In the genomic region with DNA sequence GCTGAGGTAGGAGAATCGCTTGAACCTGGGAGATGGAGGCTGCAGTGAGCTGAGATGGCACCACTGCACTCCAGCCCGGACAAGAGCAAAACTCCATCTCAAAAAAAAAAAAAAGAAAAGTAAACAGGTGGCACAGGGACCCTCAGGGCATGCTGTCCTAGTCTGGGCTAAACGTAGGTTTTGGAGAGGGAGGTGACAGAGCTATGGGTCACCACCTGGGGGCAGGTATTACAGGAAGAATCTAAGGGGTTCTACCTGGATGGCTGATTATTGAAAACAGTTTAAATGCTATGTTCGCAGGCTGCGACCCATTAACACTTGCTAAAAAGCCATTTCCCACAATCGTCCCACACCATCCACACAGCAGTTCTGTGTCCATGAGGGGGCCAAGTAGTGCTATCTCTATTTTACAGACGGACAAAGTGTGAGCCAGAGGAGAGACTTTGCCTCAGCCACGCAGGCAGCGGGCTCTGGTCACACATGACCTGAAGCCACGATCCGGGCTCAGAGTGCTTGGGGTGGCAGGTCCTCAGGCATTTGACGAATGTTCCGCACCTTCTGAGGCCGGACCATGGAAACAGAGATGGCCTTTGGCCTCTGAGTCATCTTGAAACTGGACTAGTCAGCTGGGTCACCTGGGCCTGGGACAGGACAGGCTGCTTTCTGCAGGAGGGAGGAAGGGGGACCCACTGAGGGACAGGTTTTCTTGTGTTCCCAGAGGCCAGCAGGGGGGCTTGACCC, we compare ENCODE assay signal across 17 cellular contexts. TPM values are rescaled to one million over a fixed set of nuclear protein-coding genes. Genes with fewer than 3 reads are reported as not detected.
DNase-seq lines count a peak whose midpoint lies in the region; ATAC-seq, FAIRE-seq and TF ChIP-seq lines count a peak whose summit lies in the region.
"Not testable (repeated sequence)": the region's sequence is repeated elsewhere in the genome, so short reads cannot be mapped to it uniquely, and the experiment has no call there.
"Had no signal": no experiment of that assay in that cellular context is flagged by ENCODE, and none has a peak within 500 bp of the region (broad histone marks: within the 10 kb centered on the region; RNA-seq: fewer than 3 reads in every experiment).

No MANE protein-coding gene starts in this region.

- not testable (repeated sequence) for H3K27me3 ChIP-seq in PC-9 (ENCODE audit: insufficient read depth, low read depth); HepG2 (ENCODE audit: control insufficient read depth in 1 of 2, insufficient read depth in 2 of 2, low read length in 2 of 2); neuron (ENCODE audit: insufficient read depth, low read length); smooth muscle cell (ENCODE audit: low read depth)

- DNase-seq in A549 (ENCODE audit: low read depth in 1 of 2, low spot score in 1 of 2) (peak in 1 of 2 experiments; percentile 71), HK-2 (ENCODE audit: unreplicated experiment) (peak; percentile 59), PC-9 (peak; percentile 90 to 93), HepG2 (ENCODE audit: low spot score) (peak; percentile 82)
- DNase-seq in astrocyte of the cerebellum (ENCODE audit: low read depth); fibroblast of the aortic adventitia (ENCODE audit: low read depth); smooth muscle cell (lab: John Stamatoyannopoulos, UW; ENCODE audit: unreplicated experiment): not testable (repeated sequence)

- H3F3A ChIP-seq in PC-9 (ENCODE audit: insufficient read depth, low read depth): peaks cover 31% of the 10 kb centered on the region
- not testable (repeated sequence) for H3F3A ChIP-seq in smooth muscle cell (ENCODE audit: low read depth)

- not testable (repeated sequence) for BruUV-seq in PC-9 (replicated peaks; lab: Mats Ljungman, UMichigan); HepG2 (replicated peaks; lab: Mats Ljungman, UMichigan)

- H3K27ac ChIP-seq in A549 (peak overlapping the region; percentile 87 to 91), PC-9 (peak overlapping the region; percentile 91), HepG2 (ENCODE audit: extremely low read length, insufficient read depth, low read length) (peak overlapping the region; percentile 88)
- H3K27ac ChIP-seq in smooth muscle cell (ENCODE audit: low read depth): not testable (repeated sequence)

- not testable (repeated sequence) for H4K20me1 ChIP-seq in PC-9 (ENCODE audit: insufficient read depth); HepG2 (ENCODE audit: insufficient read depth, low read length)
- H4K20me1 ChIP-seq in smooth muscle cell (ENCODE audit: low read depth): peaks cover 45% of the 10 kb centered on the region

- not testable (repeated sequence) for H3K36me3 ChIP-seq in PC-9 (ENCODE audit: low read depth); HepG2 (replicated peaks in 1 of 2; ENCODE audit: control insufficient read depth in 1 of 2, insufficient read depth in 2 of 2, low read length in 2 of 2); neuron (ENCODE audit: insufficient read depth, low read length); smooth muscle cell (ENCODE audit: low read depth)

- peaks cover 41% of the 10 kb centered on the region for H3K79me2 ChIP-seq in PC-9 (ENCODE audit: low read depth)
- H3K79me2 ChIP-seq in HepG2 (ENCODE audit: insufficient read depth, low read length): peaks cover 32% of the 10 kb centered on the region
- not testable (repeated sequence) for H3K79me2 ChIP-seq in smooth muscle cell (ENCODE audit: low read depth)

- not testable (repeated sequence) for TF ChIP-seq RAD21 in A549 (conservative IDR thresholded peaks at IDR 0.05 in 1 of 2, IDR thresholded peaks at IDR 0.05 in 1 of 2); HepG2 (CRISPR knock-in tag; IDR thresholded peaks at IDR 0.05)

- intact Hi-C loops in PC-9 (cut with micrococcal nuclease; ENCODE audit: unreplicated experiment) (loop anchor here (2.0 kb wide), 1 partner anchor 71 kb away; no protein-coding TSS in a partner anchor), HepG2 (cut with micrococcal nuclease; ENCODE audit: unreplicated experiment) (loop anchor here (2.0 kb wide), 1 partner anchor 23 kb away; no protein-coding TSS in a partner anchor)

- H3K4me2 ChIP-seq in A549 (peak overlapping the region; percentile 99), PC-9 (peak overlapping the region; percentile 98), HepG2 (ENCODE audit: low read depth, low read length) (peak overlapping the region; percentile 66), smooth muscle cell (peak overlapping the region; percentile 48)

- H3K4me1 ChIP-seq in A549: peaks cover 54% of the 10 kb centered on the region
- H3K4me1 ChIP-seq in PC-9 (replicated peaks; ENCODE audit: insufficient read depth): peaks cover 51% of the 10 kb centered on the region
- peaks cover 52% of the 10 kb centered on the region for H3K4me1 ChIP-seq in HepG2 (ENCODE audit: insufficient read depth, low read length)
- H3K4me1 ChIP-seq in neuron (ENCODE audit: insufficient read depth, low read length): peaks cover 16% of the 10 kb centered on the region
- not testable (repeated sequence) for H3K4me1 ChIP-seq in smooth muscle cell (ENCODE audit: low read depth)

- peak; percentile 44 to 53; a peak in 5 of 6 replicates for ATAC-seq in A549
- peak; percentile 68 for ATAC-seq in HepG2

- TF ChIP-seq CTCF in A549 (IDR thresholded peaks at IDR 0.05); PC-9 (conservative IDR thresholded peaks at IDR 0.05); astrocyte of the cerebellum (IDR thresholded peaks at IDR 0.05; ENCODE audit: low read depth, low read length, missing control alignments); fibroblast of the aortic adventitia (IDR thresholded peaks at IDR 0.05; ENCODE audit: insufficient read depth, low read length); HepG2 (CRISPR knock-in tag; IDR thresholded peaks at IDR 0.05); smooth muscle cell (IDR thresholded peaks at IDR 0.05; ENCODE audit: borderline replicate concordance, insufficient read depth, poor library complexity, severe bottlenecking): not testable (repeated sequence)

- TF ChIP-seq POLR2A in A549 (IDR thresholded peaks at IDR 0.05; ENCODE audit: low read length): not testable (repeated sequence)
- TF ChIP-seq POLR2A in HepG2 (IDR thresholded peaks at IDR 0.05; ENCODE audit: insufficient read depth in 1 of 2, low read depth in 2 of 2, low read length in 2 of 2): peak in 1 of 2 experiments; percentile 42; a peak in 1 of 4 replicates

- H3K9me3 ChIP-seq in A549; PC-9 (ENCODE audit: insufficient read depth, low read depth); HepG2 (ENCODE audit: low read length); neuron (ENCODE audit: low read length); smooth muscle cell (replicated peaks; ENCODE audit: low read depth): not testable (repeated sequence)

- POLR2A ChIA-PET in A549 (lab: Yijun Ruan, JAX); PC-9 (lab: Charles Lee; ENCODE audit: unreplicated experiment); HepG2 (lab: Yijun Ruan, JAX): not testable (repeated sequence)

- CTCF ChIA-PET in A549 (lab: Yijun Ruan, JAX); HepG2 (lab: Yijun Ruan, JAX; ENCODE audit: low intra/inter-chr PET ratio, low total read pairs): not testable (repeated sequence)
- CTCF ChIA-PET in PC-9 (lab: Charles Lee): interaction anchor here (0.6 to 0.7 kb wide), 3 partner anchors 17 to 1199 kb away, joined by 3 to 6 read pairs (median 4); no protein-coding TSS in a partner anchor

- WGBS in A549 (ENCODE audit: missing lambda C conversion rate): 24% methylated on average over 14 of the region's 14 CpGs
- whole genome bisulfite sequencing in HepG2 (ENCODE audit: low lambda C conversion rate): 37% methylated on average over 6 of the region's 14 CpGs
- 71% methylated on average over 13 of the region's 14 CpGs for WGBS in smooth muscle cell (ENCODE audit: low lambda C conversion rate)

- H3K9ac ChIP-seq in HepG2 (ENCODE audit: insufficient read depth, low read depth, low read length): peak overlapping the region; percentile 63
- not testable (repeated sequence) for H3K9ac ChIP-seq in smooth muscle cell (ENCODE audit: low read depth)

- not testable (repeated sequence) for TF ChIP-seq EP300 in A549 (IDR thresholded peaks at IDR 0.05); HepG2 (IDR thresholded peaks at IDR 0.05; ENCODE audit: low read depth in 2 of 2, low read length in 2 of 2)
- TF ChIP-seq EP300 in HepG2 (CRISPR knock-in tag; IDR thresholded peaks at IDR 0.05; ENCODE audit: borderline replicate concordance): 0 out of 2 replicates have a peak, but pooled peaks have one; percentile 18

- in situ Hi-C loops in astrocyte of the cerebellum (cut with HindIII; ENCODE audit: low sequenced_read_pairs); HepG2 (cut with HindIII; ENCODE audit: extremely low pct_ligation_motif_present, low pct_unique_long_range_greater_than_20kb): not testable (repeated sequence)

- H3K4me3 ChIP-seq in A549 (peak overlapping the region; percentile 90), PC-9 (peak overlapping the region; percentile 60; the same call in 1 of the 2 replicates), astrocyte of the cerebellum (ENCODE audit: low read depth, low read length) (peak overlapping the region; percentile 51), fibroblast of the aortic adventitia (ENCODE audit: low read depth, low read length) (peak overlapping the region; percentile 25), HepG2 (replicated peaks in 1 of 3; ENCODE audit: insufficient read depth in 1 of 3, low read depth in 2 of 3, low read length in 3 of 3) (peak overlapping the region; percentile 33 to 59 (median 48); a peak in 5 of 6 replicates), neuron (ENCODE audit: low read length) (peak overlapping the region; percentile 31)
- H3K4me3 ChIP-seq in smooth muscle cell: not testable (repeated sequence)

- not testable (repeated sequence) for H2AFZ ChIP-seq in PC-9; HepG2 (ENCODE audit: low read length); neuron (ENCODE audit: low read depth, low read length); smooth muscle cell (ENCODE audit: low read depth)

- H3K9me2 ChIP-seq in PC-9 (ENCODE audit: insufficient read depth): not testable (repeated sequence)

- not testable (repeated sequence) for FAIRE-seq in A549 (lab: Jason Lieb, UNC); HepG2 (lab: Jason Lieb, UNC)

RNA-seq across cellular contexts. Expression of a gene that starts 38.0 kb away (rescaled TPM):
- polyA plus RNA-seq in A549 (2011; rRNA removed): 0.04 TPM in 1 of 2 replicates, not detected in the other
- polyA plus RNA-seq in A549 (2012; cell fraction: cytosol; rRNA removed): not detected in 2 replicates
- polyA plus RNA-seq in A549 (2012; cell fraction: nucleus; rRNA removed): not detected in 2 replicates
- polyA plus RNA-seq in A549 (2017; fragmentation: RNase III; extraction: RNeasy Plus Mini Kit Qiagen cat#74134 plus additional on column Dnase treatment): 0.04 TPM in 1 of 3 replicates, not detected in the others
- not detected in 2 replicates for polyA minus RNA-seq in A549 (2011; rRNA and poly(A)+ RNA removed)
- not detected in 2 replicates for total RNA-seq in PC-9 (2021)
- total RNA-seq in fibroblast of the aortic adventitia (ENCODE audit: low replicate concordance): not detected in 2 replicates
- total RNA-seq in HepG2 (2016; rRNA removed; fragmentation: Illumina TruSeq; extraction: Trizol): not detected in 2 replicates
- total RNA-seq in HepG2 (2016; cell fraction: cytosol; rRNA removed; fragmentation: Illumina TruSeq; extraction: Trizol; ENCODE audit: low read depth): not detected in 2 replicates
- not detected in 2 replicates for total RNA-seq in HepG2 (2016; cell fraction: insoluble cytoplasmic fraction; rRNA removed; fragmentation: Illumina TruSeq; extraction: Trizol)
- total RNA-seq in HepG2 (2016; cell fraction: membrane; rRNA removed; fragmentation: Illumina TruSeq; extraction: Trizol): not detected in 2 replicates
- total RNA-seq in HepG2 (2016; cell fraction: nucleus; rRNA removed; fragmentation: Illumina TruSeq; extraction: Trizol): not detected in 2 replicates
- not detected in 2 replicates for polyA plus RNA-seq in HepG2 (2011; rRNA removed)
- not detected in 2 replicates for polyA plus RNA-seq in HepG2 (2011; cell fraction: cytosol; rRNA removed)
- polyA plus RNA-seq in HepG2 (2011; cell fraction: nucleus; rRNA removed): not detected in 2 replicates
- 1.7 and 3.2 TPM in 2 replicates for polyA plus RNA-seq in HepG2 (2012)
- not detected in 2 replicates for polyA plus RNA-seq in HepG2 (2016; cell fraction: cytosol; fragmentation: Illumina TruSeq; extraction: Trizol; ENCODE audit: low read depth)
- polyA plus RNA-seq in HepG2 (2016; cell fraction: insoluble cytoplasmic fraction; fragmentation: Illumina TruSeq; extraction: Trizol; ENCODE audit: low read depth): not detected in 2 replicates
- polyA plus RNA-seq in HepG2 (2016; cell fraction: membrane; fragmentation: Illumina TruSeq; extraction: Trizol; ENCODE audit: low read depth): not detected in 2 replicates
- polyA plus RNA-seq in HepG2 (2016; cell fraction: nucleus; fragmentation: Illumina TruSeq; extraction: Trizol; ENCODE audit: insufficient read depth, low read depth): not detected in 2 replicates
- not detected in 2 replicates for polyA minus RNA-seq in HepG2 (2011; rRNA and poly(A)+ RNA removed; ENCODE audit: low replicate concordance)
- polyA minus RNA-seq in HepG2 (2011; cell fraction: cytosol; rRNA and poly(A)+ RNA removed): not detected in 2 replicates
- polyA minus RNA-seq in HepG2 (2011; cell fraction: nucleus; rRNA and poly(A)+ RNA removed): not detected in 2 replicates
- total RNA-seq in smooth muscle cell: not detected in 2 replicates
- polyA plus RNA-seq in smooth muscle cell: 1.8 and 3.4 TPM in 2 replicates
- total RNA-seq: A673; activated CD4-positive, alpha-beta memory T cell treated with anti-CD3 and anti-CD28 coated beads for 36 hours; ascending aorta; gastroesophageal sphincter; HFFc6; lung microvascular endothelial cell; NCI-H460; subcutaneous adipose tissue; T-helper 17 cell had no signal

RNA-seq across cellular contexts. Expression of a gene that starts 49.7 kb away (rescaled TPM):
- polyA plus RNA-seq in A549 (2011; rRNA removed) (not detected in 2 replicates), A549 (2017; fragmentation: RNase III; extraction: RNeasy Plus Mini Kit Qiagen cat#74134 plus additional on column Dnase treatment) (not detected in 3 replicates), HepG2 (2011; rRNA removed) (not detected in 2 replicates), smooth muscle cell (0.41 TPM in 1 of 2 replicates, not detected in the other)
- polyA plus RNA-seq in A549 (2012; cell fraction: cytosol; rRNA removed): not detected in 2 replicates
- polyA plus RNA-seq in A549 (2012; cell fraction: nucleus; rRNA removed): 0.07 and 0.10 TPM in 2 replicates
- not detected in 2 replicates for polyA minus RNA-seq in A549 (2011; rRNA and poly(A)+ RNA removed)
- total RNA-seq in PC-9 (2021) (0.95 and 1.1 TPM in 2 replicates), fibroblast of the aortic adventitia (ENCODE audit: low replicate concordance) (not detected in 2 replicates), HepG2 (2016; rRNA removed; fragmentation: Illumina TruSeq; extraction: Trizol) (not detected in 2 replicates), smooth muscle cell (not detected in 2 replicates)
- not detected in 2 replicates for total RNA-seq in HepG2 (2016; cell fraction: cytosol; rRNA removed; fragmentation: Illumina TruSeq; extraction: Trizol; ENCODE audit: low read depth)
- 0.06 TPM in 1 of 2 replicates, not detected in the other for total RNA-seq in HepG2 (2016; cell fraction: insoluble cytoplasmic fraction; rRNA removed; fragmentation: Illumina TruSeq; extraction: Trizol)
- not detected in 2 replicates for total RNA-seq in HepG2 (2016; cell fraction: membrane; rRNA removed; fragmentation: Illumina TruSeq; extraction: Trizol)
- total RNA-seq in HepG2 (2016; cell fraction: nucleus; rRNA removed; fragmentation: Illumina TruSeq; extraction: Trizol): not detected in 2 replicates
- polyA plus RNA-seq in HepG2 (2011; cell fraction: cytosol; rRNA removed): not detected in 2 replicates
- not detected in 2 replicates for polyA plus RNA-seq in HepG2 (2011; cell fraction: nucleus; rRNA removed)
- polyA plus RNA-seq in HepG2 (2012): 0.54 TPM in 1 of 2 replicates, not detected in the other
- polyA plus RNA-seq in HepG2 (2016; cell fraction: cytosol; fragmentation: Illumina TruSeq; extraction: Trizol; ENCODE audit: low read depth): not detected in 2 replicates
- not detected in 2 replicates for polyA plus RNA-seq in HepG2 (2016; cell fraction: insoluble cytoplasmic fraction; fragmentation: Illumina TruSeq; extraction: Trizol; ENCODE audit: low read depth)
- not detected in 2 replicates for polyA plus RNA-seq in HepG2 (2016; cell fraction: membrane; fragmentation: Illumina TruSeq; extraction: Trizol; ENCODE audit: low read depth)
- polyA plus RNA-seq in HepG2 (2016; cell fraction: nucleus; fragmentation: Illumina TruSeq; extraction: Trizol; ENCODE audit: insufficient read depth, low read depth): not detected in 2 replicates
- polyA minus RNA-seq in HepG2 (2011; rRNA and poly(A)+ RNA removed; ENCODE audit: low replicate concordance): 1.5 TPM in 1 of 2 replicates, not detected in the other
- not detected in 2 replicates for polyA minus RNA-seq in HepG2 (2011; cell fraction: cytosol; rRNA and poly(A)+ RNA removed)
- not detected in 2 replicates for polyA minus RNA-seq in HepG2 (2011; cell fraction: nucleus; rRNA and poly(A)+ RNA removed)
- total RNA-seq: A673, lung microvascular endothelial cell, NCI-H460 had no signal

Comparison
In these comparisons a context has a peak if more than half of its experiments do, and no peak if none do; other contexts are left out.
1. H3K4me2 ChIP-seq: peak in every context shown above with its lines; median percentile 99 in A549; 98 in PC-9; 66 in HepG2; 48 in smooth muscle cell.